1 cellular context compared by ENCODE assay signal in the genomic region with DNA sequence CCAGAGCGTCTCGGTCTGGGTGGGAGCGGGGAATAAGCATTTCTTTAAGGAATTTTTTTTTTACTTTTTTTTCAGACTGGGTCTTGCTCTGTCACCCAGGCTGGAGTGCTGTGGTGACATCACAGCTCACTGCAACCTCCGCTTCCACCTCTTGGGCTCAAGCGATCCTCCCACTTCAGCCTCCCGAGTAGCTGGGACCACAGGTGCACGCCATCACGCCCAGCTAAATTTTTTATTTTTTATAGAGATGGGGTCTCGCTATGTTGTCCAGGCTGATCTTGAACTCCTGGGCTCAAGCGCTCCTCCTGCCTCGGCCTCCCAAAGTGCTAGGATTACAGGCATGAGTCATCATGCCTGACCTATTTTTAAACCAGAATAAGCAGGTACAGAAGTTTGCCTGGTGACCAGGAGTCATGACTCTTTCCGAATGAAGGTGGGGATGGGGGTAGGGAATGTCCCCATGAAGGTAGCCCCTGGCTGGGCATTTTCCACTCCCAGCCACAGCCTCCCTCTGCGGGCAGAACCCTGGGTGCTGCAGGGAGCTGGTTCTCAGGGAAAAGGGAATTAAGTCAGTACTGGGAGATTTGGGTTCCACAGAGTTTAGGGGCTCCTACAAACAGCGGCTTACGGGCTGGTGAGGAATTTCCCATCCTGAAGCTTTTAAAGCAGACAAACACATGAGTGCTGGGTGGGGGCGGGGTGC.
TF ChIP-seq lines count a peak whose summit lies in the region.

No MANE protein-coding gene starts in this region.

TF ChIP-seq in GM23338, 12 proteins besides CTCF, POLR2A, EP300 and RAD21 (continued from another document):
- no peak for TF ChIP-seq EZH2phosphoT487 (IDR thresholded peaks at IDR 0.05; ENCODE audit: unreplicated experiment)
- TF ChIP-seq, protein P1, sequence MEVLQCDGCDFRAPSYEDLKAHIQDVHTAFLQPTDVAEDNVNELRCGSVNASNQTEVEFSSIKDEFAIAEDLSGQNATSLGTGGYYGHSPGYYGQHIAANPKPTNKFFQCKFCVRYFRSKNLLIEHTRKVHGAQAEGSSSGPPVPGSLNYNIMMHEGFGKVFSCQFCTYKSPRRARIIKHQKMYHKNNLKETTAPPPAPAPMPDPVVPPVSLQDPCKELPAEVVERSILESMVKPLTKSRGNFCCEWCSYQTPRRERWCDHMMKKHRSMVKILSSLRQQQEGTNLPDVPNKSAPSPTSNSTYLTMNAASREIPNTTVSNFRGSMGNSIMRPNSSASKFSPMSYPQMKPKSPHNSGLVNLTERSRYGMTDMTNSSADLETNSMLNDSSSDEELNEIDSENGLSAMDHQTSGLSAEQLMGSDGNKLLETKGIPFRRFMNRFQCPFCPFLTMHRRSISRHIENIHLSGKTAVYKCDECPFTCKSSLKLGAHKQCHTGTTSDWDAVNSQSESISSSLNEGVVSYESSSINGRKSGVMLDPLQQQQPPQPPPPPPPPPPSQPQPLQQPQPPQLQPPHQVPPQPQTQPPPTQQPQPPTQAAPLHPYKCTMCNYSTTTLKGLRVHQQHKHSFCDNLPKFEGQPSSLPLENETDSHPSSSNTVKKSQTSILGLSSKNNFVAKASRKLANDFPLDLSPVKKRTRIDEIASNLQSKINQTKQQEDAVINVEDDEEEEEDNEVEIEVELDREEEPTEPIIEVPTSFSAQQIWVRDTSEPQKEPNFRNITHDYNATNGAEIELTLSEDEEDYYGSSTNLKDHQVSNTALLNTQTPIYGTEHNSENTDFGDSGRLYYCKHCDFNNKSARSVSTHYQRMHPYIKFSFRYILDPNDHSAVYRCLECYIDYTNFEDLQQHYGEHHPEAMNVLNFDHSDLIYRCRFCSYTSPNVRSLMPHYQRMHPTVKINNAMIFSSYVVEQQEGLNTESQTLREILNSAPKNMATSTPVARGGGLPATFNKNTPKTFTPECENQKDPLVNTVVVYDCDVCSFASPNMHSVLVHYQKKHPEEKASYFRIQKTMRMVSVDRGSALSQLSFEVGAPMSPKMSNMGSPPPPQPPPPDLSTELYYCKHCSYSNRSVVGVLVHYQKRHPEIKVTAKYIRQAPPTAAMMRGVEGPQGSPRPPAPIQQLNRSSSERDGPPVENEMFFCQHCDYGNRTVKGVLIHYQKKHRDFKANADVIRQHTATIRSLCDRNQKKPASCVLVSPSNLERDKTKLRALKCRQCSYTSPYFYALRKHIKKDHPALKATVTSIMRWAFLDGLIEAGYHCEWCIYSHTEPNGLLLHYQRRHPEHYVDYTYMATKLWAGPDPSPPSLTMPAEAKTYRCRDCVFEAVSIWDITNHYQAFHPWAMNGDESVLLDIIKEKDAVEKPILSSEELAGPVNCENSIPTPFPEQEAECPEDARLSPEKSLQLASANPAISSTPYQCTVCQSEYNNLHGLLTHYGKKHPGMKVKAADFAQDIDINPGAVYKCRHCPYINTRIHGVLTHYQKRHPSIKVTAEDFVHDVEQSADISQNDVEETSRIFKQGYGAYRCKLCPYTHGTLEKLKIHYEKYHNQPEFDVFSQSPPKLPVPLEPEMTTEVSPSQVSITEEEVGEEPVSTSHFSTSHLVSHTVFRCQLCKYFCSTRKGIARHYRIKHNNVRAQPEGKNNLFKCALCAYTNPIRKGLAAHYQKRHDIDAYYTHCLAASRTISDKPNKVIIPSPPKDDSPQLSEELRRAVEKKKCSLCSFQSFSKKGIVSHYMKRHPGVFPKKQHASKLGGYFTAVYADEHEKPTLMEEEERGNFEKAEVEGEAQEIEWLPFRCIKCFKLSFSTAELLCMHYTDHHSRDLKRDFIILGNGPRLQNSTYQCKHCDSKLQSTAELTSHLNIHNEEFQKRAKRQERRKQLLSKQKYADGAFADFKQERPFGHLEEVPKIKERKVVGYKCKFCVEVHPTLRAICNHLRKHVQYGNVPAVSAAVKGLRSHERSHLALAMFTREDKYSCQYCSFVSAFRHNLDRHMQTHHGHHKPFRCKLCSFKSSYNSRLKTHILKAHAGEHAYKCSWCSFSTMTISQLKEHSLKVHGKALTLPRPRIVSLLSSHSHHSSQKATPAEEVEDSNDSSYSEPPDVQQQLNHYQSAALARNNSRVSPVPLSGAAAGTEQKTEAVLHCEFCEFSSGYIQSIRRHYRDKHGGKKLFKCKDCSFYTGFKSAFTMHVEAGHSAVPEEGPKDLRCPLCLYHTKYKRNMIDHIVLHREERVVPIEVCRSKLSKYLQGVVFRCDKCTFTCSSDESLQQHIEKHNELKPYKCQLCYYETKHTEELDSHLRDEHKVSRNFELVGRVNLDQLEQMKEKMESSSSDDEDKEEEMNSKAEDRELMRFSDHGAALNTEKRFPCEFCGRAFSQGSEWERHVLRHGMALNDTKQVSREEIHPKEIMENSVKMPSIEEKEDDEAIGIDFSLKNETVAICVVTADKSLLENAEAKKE (CRISPR knock-in tag; IDR thresholded peaks at IDR 0.05) = no peak
